ENCODE assay signal across 33 cellular contexts in genomic region chr20:23596856-23597255, GRCh38. TPM values are rescaled to one million over a fixed set of nuclear protein-coding genes. Genes with fewer than 3 reads are reported as not detected.
A peak's percentile ranks its signal among the peaks of the same experiment; 100 is the strongest.
DNase-seq lines count a peak whose midpoint lies in the region; TF ChIP-seq lines count a peak whose summit lies in the region.
"Had no signal": no experiment of that assay in that cellular context is flagged by ENCODE, and none has a peak within 500 bp of the region (broad histone marks: within the 10 kb centered on the region; RNA-seq: fewer than 3 reads in every experiment).

No MANE protein-coding gene starts in this region.

- no peak for TF ChIP-seq CTCF in fibroblast of pulmonary artery (IDR thresholded peaks at IDR 0.05; ENCODE audit: low read length, missing control alignments)

- no peak overlapping the region for H3K4me3 ChIP-seq in fibroblast of pulmonary artery (replicated peaks; ENCODE audit: low read depth, low read length)
- H3K4me3 ChIP-seq: adrenal gland, BLaER1, GM12878, left ventricle myocardium inferior, tibial artery had no signal

- peak; percentile 30 for DNase-seq in A172 (ENCODE audit: low spot score)
- peak; percentile 50 for DNase-seq in M059J (ENCODE audit: low read depth)
- peak; percentile 26 for DNase-seq in SK-MEL-5 (ENCODE audit: low read depth, low spot score)
- DNase-seq in fibroblast of pulmonary artery (ENCODE audit: low read depth), result peak; percentile 17
- no peak for DNase-seq in NCI-H1105 treated with DMSO at 0.1 percent for 48 hours (lab: John Stamatoyannopoulos, UW)
- DNase-seq in kidney tubule cell (ENCODE audit: low spot score), result no peak
- DNase-seq in activated T-cell treated with anti-CD3 and anti-CD28 coated beads, Interleukin-2, amount 50 U/mL, for 1 hour, result no peak
- DNase-seq in D341Med (ENCODE audit: low spot score), result no peak
- DNase-seq: ACHN; activated CD4-positive, alpha-beta memory T cell treated with anti-CD3 and anti-CD28 coated beads for 36 hours; activated naive CD4-positive, alpha-beta T cell treated with Interleukin-2 at 50 U/mL for 16 hours; adrenal gland; DMS153; glutamatergic neuron; GOT3; IMR-90; left ventricle myocardium inferior; mesendoderm; NCI-H1417 treated with DMSO at 0.1 percent for 48 hours; NCI-H2081; NCI-H2227 treated with DMSO at 0.1 percent for 48 hours; NCI-H774; posterior cingulate gyrus; right cardiac atrium; stimulated activated CD4-positive, alpha-beta T cell treated with anti-CD3 and anti-CD28 coated beads, Interleukin-12 subunit alpha, Interleukin-12 subunit beta, amount 100 ng/mL, for 4 hours; stimulated activated CD4-positive, alpha-beta T cell treated with anti-CD3 and anti-CD28 coated beads, Interleukin-4, amount 100 ng/mL, for 24 hours; T-helper 2 cell; tibial artery had no signal

- in situ Hi-C loops in SK-MEL-5 (cut with HindIII; ENCODE audit: low pct_unique_long_range_greater_than_20kb, low sequenced_read_pairs), result no loop called here

RNA-seq across cellular contexts. Expression of gene CST9, which starts 8.9 kb away (rescaled TPM):
- not detected in 2 replicates for total RNA-seq in A172 (2014; rRNA removed; shearing (Covaris generic))
- not detected in 2 replicates for total RNA-seq in M059J (2014; rRNA removed; shearing (Covaris generic))
- not detected in 2 replicates for total RNA-seq in SK-MEL-5 (2014; rRNA removed; shearing (Covaris generic))
- not detected in 2 replicates for polyA plus RNA-seq in SK-MEL-5 (2015; cell fraction: cytosol; rRNA removed)
- not detected in 2 replicates for polyA plus RNA-seq in SK-MEL-5 (2015; cell fraction: nucleus; rRNA removed)
- total RNA-seq: activated CD4-positive, alpha-beta memory T cell treated with anti-CD3 and anti-CD28 coated beads for 36 hours; adrenal gland; endothelial cell of umbilical vein; fibroblast of lung; GM12878; IMR-90; left ventricle myocardium inferior; OCI-LY7; right cardiac atrium had no signal
- polyA plus RNA-seq: adrenal gland, endothelial cell of umbilical vein, fibroblast of lung, GM12878, IMR-90, right cardiac atrium had no signal

RNA-seq across cellular contexts. Expression of gene CST9L, which starts 28.6 kb away (rescaled TPM):
- not detected in 2 replicates for total RNA-seq in A172 (2014; rRNA removed; shearing (Covaris generic))
- total RNA-seq in M059J (2014; rRNA removed; shearing (Covaris generic)), result not detected in 2 replicates
- not detected in 2 replicates for total RNA-seq in SK-MEL-5 (2014; rRNA removed; shearing (Covaris generic))
- not detected in 2 replicates for polyA plus RNA-seq in SK-MEL-5 (2015; cell fraction: cytosol; rRNA removed)
- not detected in 2 replicates for polyA plus RNA-seq in SK-MEL-5 (2015; cell fraction: nucleus; rRNA removed)
- total RNA-seq: activated CD4-positive, alpha-beta memory T cell treated with anti-CD3 and anti-CD28 coated beads for 36 hours; adrenal gland; endothelial cell of umbilical vein; fibroblast of lung; GM12878; IMR-90; left ventricle myocardium inferior; OCI-LY7; right cardiac atrium had no signal
- polyA plus RNA-seq: adrenal gland, endothelial cell of umbilical vein, fibroblast of lung, GM12878, IMR-90, right cardiac atrium had no signal

RNA-seq across cellular contexts. Expression of gene CST3, which starts 40.9 kb away (rescaled TPM):
- 209 and 225 TPM in 2 replicates for total RNA-seq in A172 (2014; rRNA removed; shearing (Covaris generic))
- total RNA-seq in M059J (2014; rRNA removed; shearing (Covaris generic)), result 330 and 411 TPM in 2 replicates
- 294 and 300 TPM in 2 replicates for total RNA-seq in SK-MEL-5 (2014; rRNA removed; shearing (Covaris generic))
- 911 and 984 TPM in 2 replicates for polyA plus RNA-seq in SK-MEL-5 (2015; cell fraction: cytosol; rRNA removed)
- 63.3 and 64.3 TPM in 2 replicates for polyA plus RNA-seq in SK-MEL-5 (2015; cell fraction: nucleus; rRNA removed)
- total RNA-seq: OCI-LY7 had no signal

Comparison
In these comparisons a context has a peak if more than half of its experiments do, and no peak if none do; other contexts are left out.
1. DNase-seq: peak in A172 (single experiment), M059J (single experiment), SK-MEL-5 (single experiment) and fibroblast of pulmonary artery (single experiment); none in NCI-H1105 treated with DMSO at 0.1 percent for 48 hours (single experiment), kidney tubule cell (single experiment), activated T-cell treated with anti-CD3 and anti-CD28 coated beads, Interleukin-2, amount 50 U/mL, for 1 hour (single experiment) and D341Med (single experiment).